Comparison of ENCODE assay signal across 2 cellular contexts in the genomic region with DNA sequence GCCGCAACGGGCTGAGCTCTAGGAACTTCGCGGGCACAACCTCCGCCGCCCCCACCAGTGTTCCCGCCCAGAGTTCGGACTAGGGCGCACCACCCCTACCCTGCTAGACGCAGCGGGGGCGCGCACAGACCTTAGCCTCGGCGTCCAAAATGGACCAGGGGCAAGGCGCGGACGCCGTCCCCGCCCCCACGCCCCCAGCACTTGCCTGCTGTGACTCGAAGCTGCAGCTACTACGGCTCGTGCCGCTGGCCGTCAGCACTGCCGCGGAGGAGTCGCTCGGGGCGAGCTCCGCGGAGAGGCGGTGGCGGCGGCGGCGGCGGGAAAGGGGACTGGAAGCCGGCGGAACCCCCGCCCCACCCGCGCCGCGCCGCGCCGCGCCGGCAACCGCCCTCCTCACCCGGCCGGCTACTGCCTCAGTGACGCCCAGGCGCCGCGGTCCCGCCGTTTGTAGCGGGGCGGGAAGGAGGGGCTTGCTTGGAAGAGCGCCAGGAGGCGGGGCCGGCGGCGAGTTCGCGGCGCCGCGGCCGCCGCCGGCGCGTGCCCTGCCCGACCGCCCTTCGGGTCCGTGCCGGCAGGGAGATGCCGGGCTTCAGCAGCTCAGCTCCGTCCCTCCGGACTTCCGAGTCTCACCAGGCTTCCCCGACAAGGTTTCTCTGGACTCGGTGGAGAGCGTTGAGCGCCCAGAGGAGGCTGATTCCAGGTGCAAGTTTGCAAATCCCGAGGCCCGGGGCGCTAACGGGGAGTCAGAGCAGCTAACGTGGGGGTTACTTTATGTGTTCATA.
TF ChIP-seq lines count a peak whose summit lies in the region.

No MANE protein-coding gene starts in this region.

TF ChIP-seq in SK-N-SH, 30 proteins besides CTCF, POLR2A, EP300 and RAD21 (continued from another document):
- TF ChIP-seq REST (IDR thresholded peaks at IDR 0.05; ENCODE audit: low read depth, low read length): 0 out of 2 replicates have a peak, but pooled peaks have one; percentile 16

TF ChIP-seq in SK-N-SH treated with all-trans-retinoic acid at 6 μM for 48 hours, 23 proteins besides CTCF, POLR2A, EP300 and RAD21 (continued from another document):
- TF ChIP-seq ZFP30 (CRISPR knock-in tag; IDR thresholded peaks at IDR 0.05) (no peak), TOX (CRISPR knock-in tag; IDR thresholded peaks at IDR 0.05; ENCODE audit: borderline replicate concordance) (no peak), CSRNP3 (CRISPR knock-in tag; IDR thresholded peaks at IDR 0.05) (no peak), ZNF565 (CRISPR knock-in tag; conservative IDR thresholded peaks at IDR 0.05; ENCODE audit: low read depth) (no peak), ISL1 (CRISPR knock-in tag; IDR thresholded peaks at IDR 0.05) (no peak)
- TF ChIP-seq, protein P1, sequence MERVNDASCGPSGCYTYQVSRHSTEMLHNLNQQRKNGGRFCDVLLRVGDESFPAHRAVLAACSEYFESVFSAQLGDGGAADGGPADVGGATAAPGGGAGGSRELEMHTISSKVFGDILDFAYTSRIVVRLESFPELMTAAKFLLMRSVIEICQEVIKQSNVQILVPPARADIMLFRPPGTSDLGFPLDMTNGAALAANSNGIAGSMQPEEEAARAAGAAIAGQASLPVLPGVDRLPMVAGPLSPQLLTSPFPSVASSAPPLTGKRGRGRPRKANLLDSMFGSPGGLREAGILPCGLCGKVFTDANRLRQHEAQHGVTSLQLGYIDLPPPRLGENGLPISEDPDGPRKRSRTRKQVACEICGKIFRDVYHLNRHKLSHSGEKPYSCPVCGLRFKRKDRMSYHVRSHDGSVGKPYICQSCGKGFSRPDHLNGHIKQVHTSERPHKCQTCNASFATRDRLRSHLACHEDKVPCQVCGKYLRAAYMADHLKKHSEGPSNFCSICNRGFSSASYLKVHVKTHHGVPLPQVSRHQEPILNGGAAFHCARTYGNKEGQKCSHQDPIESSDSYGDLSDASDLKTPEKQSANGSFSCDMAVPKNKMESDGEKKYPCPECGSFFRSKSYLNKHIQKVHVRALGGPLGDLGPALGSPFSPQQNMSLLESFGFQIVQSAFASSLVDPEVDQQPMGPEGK (CRISPR knock-in tag; IDR thresholded peaks at IDR 0.05; ENCODE audit: borderline replicate concordance): no peak
- TF ChIP-seq, protein P2, sequence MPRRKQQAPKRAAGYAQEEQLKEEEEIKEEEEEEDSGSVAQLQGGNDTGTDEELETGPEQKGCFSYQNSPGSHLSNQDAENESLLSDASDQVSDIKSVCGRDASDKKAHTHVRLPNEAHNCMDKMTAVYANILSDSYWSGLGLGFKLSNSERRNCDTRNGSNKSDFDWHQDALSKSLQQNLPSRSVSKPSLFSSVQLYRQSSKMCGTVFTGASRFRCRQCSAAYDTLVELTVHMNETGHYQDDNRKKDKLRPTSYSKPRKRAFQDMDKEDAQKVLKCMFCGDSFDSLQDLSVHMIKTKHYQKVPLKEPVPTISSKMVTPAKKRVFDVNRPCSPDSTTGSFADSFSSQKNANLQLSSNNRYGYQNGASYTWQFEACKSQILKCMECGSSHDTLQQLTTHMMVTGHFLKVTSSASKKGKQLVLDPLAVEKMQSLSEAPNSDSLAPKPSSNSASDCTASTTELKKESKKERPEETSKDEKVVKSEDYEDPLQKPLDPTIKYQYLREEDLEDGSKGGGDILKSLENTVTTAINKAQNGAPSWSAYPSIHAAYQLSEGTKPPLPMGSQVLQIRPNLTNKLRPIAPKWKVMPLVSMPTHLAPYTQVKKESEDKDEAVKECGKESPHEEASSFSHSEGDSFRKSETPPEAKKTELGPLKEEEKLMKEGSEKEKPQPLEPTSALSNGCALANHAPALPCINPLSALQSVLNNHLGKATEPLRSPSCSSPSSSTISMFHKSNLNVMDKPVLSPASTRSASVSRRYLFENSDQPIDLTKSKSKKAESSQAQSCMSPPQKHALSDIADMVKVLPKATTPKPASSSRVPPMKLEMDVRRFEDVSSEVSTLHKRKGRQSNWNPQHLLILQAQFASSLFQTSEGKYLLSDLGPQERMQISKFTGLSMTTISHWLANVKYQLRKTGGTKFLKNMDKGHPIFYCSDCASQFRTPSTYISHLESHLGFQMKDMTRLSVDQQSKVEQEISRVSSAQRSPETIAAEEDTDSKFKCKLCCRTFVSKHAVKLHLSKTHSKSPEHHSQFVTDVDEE (CRISPR knock-in tag; IDR thresholded peaks at IDR 0.05): no peak
